In genomic region chr4:61785766-61786165, GRCh38 we compare ENCODE assay signal across 26 cellular contexts.
"Had no signal": no experiment of that assay in that cellular context is flagged by ENCODE, and none has a peak within 500 bp of the region (broad histone marks: within the 10 kb centered on the region; RNA-seq: fewer than 3 reads in every experiment).

No MANE protein-coding gene starts in this region.

- H3K4me3 Mint-ChIP-seq: stimulated activated effector memory CD8-positive, alpha-beta T cell treated with anti-CD3 and anti-CD28 coated beads, Interleukin-12 subunit alpha, Interleukin-12 subunit beta, amount 100 ng/mL, for 72 hours; stimulated activated memory B cell treated with anti-CD40 and anti-IgM and Interleukin-4, amounts not matched to agents 10 μg/mL and 1 μg/mL and 100 μg/mL, for 72 hours; stimulated activated naive B cell treated with anti-CD40 and anti-IgM and Interleukin-4, amounts not matched to agents 10 μg/mL and 1 μg/mL and 100 μg/mL, for 72 hours; stimulated activated naive CD8-positive, alpha-beta T cell treated with anti-CD3 and anti-CD28 coated beads, Interleukin-15, amount 100 ng/mL, for 72 hours; stimulated activated naive CD8-positive, alpha-beta T cell treated with anti-CD3 and anti-CD28 coated beads, Interleukin-15, Interleukin-2, amounts not matched to agents 100 ng/mL and 50 ng/mL, for 24 hours had no signal

- H3K27me3 Mint-ChIP-seq: stimulated activated memory B cell treated with anti-CD40 and anti-IgM and Interleukin-4, amounts not matched to agents 10 μg/mL and 1 μg/mL and 100 μg/mL, for 72 hours; stimulated activated naive B cell treated with anti-CD40 and anti-IgM and Interleukin-4, amounts not matched to agents 10 μg/mL and 1 μg/mL and 100 μg/mL, for 72 hours; stimulated activated naive CD8-positive, alpha-beta T cell treated with anti-CD3 and anti-CD28 coated beads, Interleukin-15, amount 100 ng/mL, for 72 hours; stimulated activated naive CD8-positive, alpha-beta T cell treated with anti-CD3 and anti-CD28 coated beads, Interleukin-15, Interleukin-2, amounts not matched to agents 100 ng/mL and 50 ng/mL, for 24 hours had no signal

- H3K36me3 Mint-ChIP-seq: stimulated activated effector memory CD8-positive, alpha-beta T cell treated with anti-CD3 and anti-CD28 coated beads, Interleukin-12 subunit alpha, Interleukin-12 subunit beta, amount 100 ng/mL, for 72 hours; stimulated activated memory B cell treated with anti-CD40 and anti-IgM and Interleukin-4, amounts not matched to agents 10 μg/mL and 1 μg/mL and 100 μg/mL, for 72 hours; stimulated activated naive B cell treated with anti-CD40 and anti-IgM and Interleukin-4, amounts not matched to agents 10 μg/mL and 1 μg/mL and 100 μg/mL, for 72 hours had no signal

- H3K27ac Mint-ChIP-seq: stimulated activated effector memory CD8-positive, alpha-beta T cell treated with anti-CD3 and anti-CD28 coated beads, Interleukin-12 subunit alpha, Interleukin-12 subunit beta, amount 100 ng/mL, for 72 hours; stimulated activated memory B cell treated with anti-CD40 and anti-IgM and Interleukin-4, amounts not matched to agents 10 μg/mL and 1 μg/mL and 100 μg/mL, for 72 hours; stimulated activated naive B cell treated with anti-CD40 and anti-IgM and Interleukin-4, amounts not matched to agents 10 μg/mL and 1 μg/mL and 100 μg/mL, for 72 hours; stimulated activated naive CD8-positive, alpha-beta T cell treated with anti-CD3 and anti-CD28 coated beads, Interleukin-15, amount 100 ng/mL, for 72 hours; stimulated activated naive CD8-positive, alpha-beta T cell treated with anti-CD3 and anti-CD28 coated beads, Interleukin-15, Interleukin-2, amounts not matched to agents 100 ng/mL and 50 ng/mL, for 24 hours had no signal

- DNase-seq: stimulated activated CD4-positive, alpha-beta T cell treated with anti-CD3 and anti-CD28 coated beads, Interleukin-2, amount 100 ng/mL, for 48 hours; stimulated activated CD4-positive, alpha-beta T cell treated with anti-CD3 and anti-CD28 coated beads, Interleukin-4, amount 100 ng/mL, for 1 hour; stimulated activated CD4-positive, alpha-beta T cell treated with anti-CD3 and anti-CD28 coated beads, Interleukin-4, amount 100 ng/mL, for 24 hours; stimulated activated CD4-positive, alpha-beta T cell treated with anti-CD3 and anti-CD28 coated beads, Interleukin-4, amount 100 ng/mL, for 4 hours; stimulated activated CD8-positive, alpha-beta memory T cell treated with anti-CD3 and anti-CD28 coated beads, Interleukin-4, amount 100 ng/mL, for 48 hours; stimulated activated naive B cell treated with anti-CD40 and anti-IgM and Interleukin-4, amounts not matched to agents 10 μg/mL and 1 μg/mL and 100 μg/mL, for 72 hours; stimulated activated naive CD4-positive, alpha-beta T cell; stimulated activated naive CD4-positive, alpha-beta T cell treated with Interleukin-2 at 50 U/mL for 16 hours; stimulated activated naive CD8-positive, alpha-beta T cell treated with anti-CD3 and anti-CD28 coated beads, Interleukin-15, amount 100 ng/mL, for 72 hours; stimulated activated naive CD8-positive, alpha-beta T cell treated with anti-CD3 and anti-CD28 coated beads, Interleukin-15, Interleukin-2, amounts not matched to agents 100 U/mL and 50 U/mL, for 24 hours; stomach; testis; thyroid gland; tibial artery; transverse colon; trophoblast cell; upper lobe of left lung; upper lobe of right lung; uterus had no signal

- H3K4me1 Mint-ChIP-seq: stimulated activated effector memory CD8-positive, alpha-beta T cell treated with anti-CD3 and anti-CD28 coated beads, Interleukin-12 subunit alpha, Interleukin-12 subunit beta, amount 100 ng/mL, for 72 hours; stimulated activated memory B cell treated with anti-CD40 and anti-IgM and Interleukin-4, amounts not matched to agents 10 μg/mL and 1 μg/mL and 100 μg/mL, for 72 hours; stimulated activated naive B cell treated with anti-CD40 and anti-IgM and Interleukin-4, amounts not matched to agents 10 μg/mL and 1 μg/mL and 100 μg/mL, for 72 hours; stimulated activated naive CD8-positive, alpha-beta T cell treated with anti-CD3 and anti-CD28 coated beads, Interleukin-15, amount 100 ng/mL, for 72 hours had no signal

- H3K4me3 ChIP-seq: stomach, suprapubic skin, testis, thoracic aorta, thyroid gland, tibial artery, tibial nerve, transverse colon, upper lobe of left lung, upper lobe of right lung, uterus, vagina had no signal
